12 cellular contexts compared by ENCODE assay signal in the genomic region with DNA sequence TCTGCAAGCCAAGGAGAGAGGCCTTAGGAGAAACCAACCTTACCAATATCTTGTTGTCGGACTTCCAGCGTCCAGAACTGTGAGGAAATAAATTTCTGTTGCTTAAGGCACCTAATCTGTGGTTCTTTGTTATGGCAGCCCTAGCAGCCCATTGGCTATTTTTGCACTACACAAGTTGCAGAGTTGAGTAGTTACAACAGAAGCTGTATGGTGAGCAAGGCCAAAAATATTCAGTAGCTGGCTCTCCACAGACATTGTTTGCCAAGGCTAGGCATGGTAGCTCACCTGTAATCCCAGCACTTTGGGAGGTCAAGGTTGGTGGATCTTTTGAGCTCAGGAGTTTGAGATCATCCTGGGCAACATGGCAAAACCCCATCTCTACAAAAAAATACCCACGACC. TPM values are rescaled to one million over a fixed set of nuclear protein-coding genes. Genes with fewer than 3 reads are reported as not detected.
A peak's percentile ranks its signal among the peaks of the same experiment; 100 is the strongest.
DNase-seq lines count a peak whose midpoint lies in the region; ATAC-seq, FAIRE-seq and TF ChIP-seq lines count a peak whose summit lies in the region.
"Had no signal": no experiment of that assay in that cellular context is flagged by ENCODE, and none has a peak within 500 bp of the region (broad histone marks: within the 10 kb centered on the region; RNA-seq: fewer than 3 reads in every experiment).

No MANE protein-coding gene starts in this region.

- no peak for TF ChIP-seq CTCF in AG10803 (conservative IDR thresholded peaks at IDR 0.05; ENCODE audit: low read length)

- WGBS in small intestine, 3 donors, result 86 to 97% (median 89%) methylated on average over 3 of the region's 3 CpGs

- no peak for ATAC-seq in GM19351 (IDR thresholded peaks at IDR 0.05; ENCODE audit: unreplicated experiment)
- ATAC-seq in HG03139 (IDR thresholded peaks at IDR 0.05; ENCODE audit: unreplicated experiment), result no peak

- peaks cover 0 to 4% of the 10 kb centered on the region in 2 donors for H3K4me1 ChIP-seq in small intestine (ENCODE audit: control insufficient read depth in 2 of 2, insufficient read depth in 1 of 2, low read depth in 1 of 2, low read length in 1 of 2)

- H3K4me3 ChIP-seq in AG10803 (ENCODE audit: low read length) (no peak overlapping the region), small intestine (ENCODE audit: low read depth in 1 of 2, low read length in 2 of 2) (no peak overlapping the region)
- H3K4me3 ChIP-seq: GM12878 had no signal

- H3K27ac ChIP-seq in small intestine (ENCODE audit: low read depth in 1 of 2, low read length in 1 of 2), result no peak overlapping the region

- peak; percentile 73 for DNase-seq in AG10803 (ENCODE audit: low read depth)
- peak; percentile 68 for DNase-seq in LHCN-M2 (ENCODE audit: low read depth)
- peak; percentile 49 for DNase-seq in astrocyte of the hippocampus (ENCODE audit: low read depth, low spot score)
- peak; percentile 41 for DNase-seq in kidney glomerular epithelial cell (lab: John Stamatoyannopoulos, UW)
- DNase-seq in stimulated activated CD4-positive, alpha-beta T cell treated with anti-CD3 and anti-CD28 coated beads, Interleukin-4, amount 100 ng/mL, for 24 hours, result no peak
- no peak for DNase-seq in small intestine
- DNase-seq: hypothalamus, substantia nigra had no signal

- no peaks in the 10 kb centered on the region for H3K9me3 ChIP-seq in small intestine (ENCODE audit: control insufficient read depth, low read depth)

- H3K36me3 ChIP-seq in small intestine (ENCODE audit: control insufficient read depth in 2 of 2, insufficient read depth in 2 of 2, low read length in 2 of 2), result no peaks in the 10 kb centered on the region

- no peaks in the 10 kb centered on the region for H3K27me3 ChIP-seq in small intestine (ENCODE audit: control insufficient read depth in 2 of 2, insufficient read depth in 2 of 2, low read length in 2 of 2)

- no peak for FAIRE-seq in small intestine (lab: Jason Lieb, UNC)
- FAIRE-seq: GM12878 had no signal

RNA-seq across cellular contexts. Expression of gene SCYGR1, which starts 27.1 kb away (rescaled TPM):
- total RNA-seq in LHCN-M2 (2014; rRNA removed), result not detected in 2 replicates
- polyA plus RNA-seq in LHCN-M2 (2012), result not detected
- not detected for polyA plus RNA-seq in small intestine
- total RNA-seq: cerebellum, GM12878 had no signal
- polyA plus RNA-seq: GM12878 had no signal

RNA-seq across cellular contexts. Expression of gene TM4SF20, which starts 35.7 kb away (rescaled TPM):
- not detected in 2 replicates for total RNA-seq in LHCN-M2 (2014; rRNA removed)
- 0.32 TPM for polyA plus RNA-seq in LHCN-M2 (2012)
- polyA plus RNA-seq in small intestine, result 100 to 1,000 TPM; 202 to 336 (median 210) TPM
- total RNA-seq: cerebellum, GM12878 had no signal

RNA-seq across cellular contexts. Expression of gene AGFG1, which starts 57.1 kb away (rescaled TPM):
- total RNA-seq in LHCN-M2 (2014; rRNA removed), result 63.1 and 97.9 TPM in 2 replicates
- polyA plus RNA-seq in LHCN-M2 (2012), result 40.9 TPM
- 10 to 100 TPM; 45.3 to 59.4 (median 58.4) TPM for polyA plus RNA-seq in small intestine

Comparison
In these comparisons a context has a peak if more than half of its experiments do, and no peak if none do; other contexts are left out.
1. DNase-seq: peak in AG10803 (single experiment), LHCN-M2 (single experiment), astrocyte of the hippocampus (single experiment) and kidney glomerular epithelial cell (single experiment); none in stimulated activated CD4-positive, alpha-beta T cell treated with anti-CD3 and anti-CD28 coated beads, Interleukin-4, amount 100 ng/mL, for 24 hours (single experiment) and small intestine (single experiment).